ENCODE assay signal across 35 cellular contexts in genomic region chr17:68334393-68334792, GRCh38. TPM values are rescaled to one million over a fixed set of nuclear protein-coding genes. Genes with fewer than 3 reads are reported as not detected.
"Had no signal": no experiment of that assay in that cellular context is flagged by ENCODE, and none has a peak within 500 bp of the region (broad histone marks: within the 10 kb centered on the region; RNA-seq: fewer than 3 reads in every experiment).

No MANE protein-coding gene starts in this region.

- H2AFZ ChIP-seq: PC-9 had no signal

- H3K4me3 ChIP-seq: ascending aorta, cardiac muscle cell, PC-9 had no signal

- H3K4me1 ChIP-seq: ascending aorta had no signal

- ATAC-seq: activated naive CD8-positive, alpha-beta T cell treated with anti-CD3 and anti-CD28 coated beads, Interleukin-2, amount 50 U/mL, for 24 hours; activated T-cell treated with anti-CD3 and anti-CD28 coated beads, Interleukin-2, amount 50 U/mL, for 4 hours; Right ventricle myocardium inferior had no signal

- H3K27me3 ChIP-seq: ascending aorta, cardiac muscle cell had no signal

- H3K36me3 ChIP-seq: ascending aorta, cardiac muscle cell had no signal

- H3K27ac ChIP-seq: ascending aorta, cardiac muscle cell, PC-9, RWPE1, VCaP had no signal

- H3K4me2 ChIP-seq: PC-9 had no signal

- DNase-seq: activated B cell treated with CpG ODN at 0.5 μM for 24 hours; activated CD4-positive, alpha-beta memory T cell treated with anti-CD3 and anti-CD28 coated beads for 36 hours; activated CD4-positive, alpha-beta T cell treated with anti-CD3 and anti-CD28 coated beads for 4 hours; activated CD4-positive, alpha-beta T cell treated with anti-CD3 and anti-CD28 coated beads, Interleukin-2, amount 50 U/mL, for 1 hour; activated CD4-positive, CD25-positive, alpha-beta regulatory T cell treated with anti-CD3 and anti-CD28 coated beads, Interleukin-2, amount 50 U/mL, for 72 hours; activated CD8-positive, alpha-beta memory T cell treated with anti-CD3 and anti-CD28 coated beads, Interleukin-2, amount 50 U/mL, for 4 hours; activated gamma-delta T cell treated with Interleukin-2 at 50 U/mL for 16 hours; activated naive CD4-positive, alpha-beta T cell treated with anti-CD3 and anti-CD28 coated beads for 36 hours; activated naive CD8-positive, alpha-beta T cell treated with anti-CD3 and anti-CD28 coated beads, Interleukin-2, amount 50 U/mL, for 24 hours; activated T-cell treated with anti-CD3 and anti-CD28 coated beads for 4 hours; activated T-cell treated with anti-CD3 and anti-CD28 coated beads, Interleukin-2, amount 50 U/mL, for 4 hours; amniotic stem cell; Karpas-422; KBM-7; NCI-H1048; NCI-H1105 treated with DMSO at 0.1 percent for 48 hours; NCI-H1436; NCI-H1694; NCI-H1930; NCI-H2081 treated with DMSO at 0.1 percent for 48 hours; NCI-H510A; NCI-H526; NCI-H748 treated with DMSO at 0.1 percent for 48 hours; NK-92 treated with Interleukin-12 subunit alpha and Interleukin-12 subunit beta, amount 100 ng/mL, for 24 hours; PC-9; SIG-M5; SW 1271; T-helper 1 cell; T-helper 2 cell; T-helper 9 cell had no signal

RNA-seq across cellular contexts. Expression of gene SLC16A6, which starts 43.5 kb away (rescaled TPM):
- total RNA-seq: ascending aorta had no signal
- polyA plus RNA-seq: cardiac muscle cell had no signal
